Comparison of ENCODE assay signal across 32 cellular contexts in genomic region chr11:129063118-129063517, GRCh38.
"Had no signal": no experiment of that assay in that cellular context is flagged by ENCODE, and none has a peak within 500 bp of the region (broad histone marks: within the 10 kb centered on the region; RNA-seq: fewer than 3 reads in every experiment).

No MANE protein-coding gene starts in this region.

- DNase-seq: activated B cell treated with CpG ODN at 0.5 μM for 24 hours; activated CD4-positive, alpha-beta memory T cell treated with anti-CD3 and anti-CD28 coated beads for 36 hours; activated CD4-positive, alpha-beta T cell treated with anti-CD3 and anti-CD28 coated beads for 4 hours; activated CD4-positive, alpha-beta T cell treated with anti-CD3 and anti-CD28 coated beads, Interleukin-2, amount 10 ng/mL, durations not matched to agents 24 days and 14 days; activated CD4-positive, alpha-beta T cell treated with anti-CD3 and anti-CD28 coated beads, Interleukin-2, amount 50 U/mL, for 1 hour; activated CD4-positive, alpha-beta T cell treated with anti-CD3 and anti-CD28 coated beads, Interleukin-2, amount 50 U/mL, for 4 hours; activated CD4-positive, CD25-positive, alpha-beta regulatory T cell treated with anti-CD3 and anti-CD28 coated beads, Interleukin-2, amount 50 U/mL, for 72 hours; activated CD8-positive, alpha-beta memory T cell treated with anti-CD3 and anti-CD28 coated beads, Interleukin-2, amount 50 U/mL, for 4 hours; activated CD8-positive, alpha-beta T cell treated with anti-CD3 and anti-CD28 coated beads for 36 hours; activated effector memory CD4-positive, alpha-beta T cell treated with anti-CD3 and anti-CD28 coated beads, Interleukin-2, amount 50 U/mL, for 16 hours; activated gamma-delta T cell treated with Interleukin-2 at 50 U/mL for 16 hours; activated naive CD4-positive, alpha-beta T cell; activated naive CD4-positive, alpha-beta T cell treated with anti-CD3 and anti-CD28 coated beads for 36 hours; activated naive CD4-positive, alpha-beta T cell treated with anti-CD3 and anti-CD28 coated beads, Interleukin-2, amount 50 U/mL, for 16 hours; activated naive CD8-positive, alpha-beta T cell treated with anti-CD3 and anti-CD28 coated beads for 36 hours; activated T-cell treated with anti-CD3 and anti-CD28 coated beads for 4 hours; activated T-cell treated with anti-CD3 and anti-CD28 coated beads, Interleukin-2, amount 50 U/mL, for 1 hour; activated T-cell treated with anti-CD3 and anti-CD28 coated beads, Interleukin-2, amount 50 U/mL, for 4 hours; activated T-cell treated with anti-CD3 and anti-CD28 coated beads, Interleukin-2, amount 50 U/mL, for 72 hours; adrenal gland; amniotic stem cell; aorta; body of pancreas; brain microvascular endothelial cell; central memory CD4-positive, alpha-beta T cell; T-helper 17 cell; T-helper 9 cell had no signal

- H3K27ac ChIP-seq: adrenal gland, body of pancreas, brain microvascular endothelial cell, breast epithelium, VCaP had no signal

- H3K27me3 ChIP-seq: adrenal gland, body of pancreas, brain microvascular endothelial cell, breast epithelium had no signal

- H3K4me1 ChIP-seq: body of pancreas, breast epithelium had no signal

- H3K36me3 ChIP-seq: brain microvascular endothelial cell, breast epithelium had no signal

- ATAC-seq: activated CD8-positive, alpha-beta T cell treated with anti-CD3 and anti-CD28 coated beads for 36 hours; activated naive CD4-positive, alpha-beta T cell treated with anti-CD3 and anti-CD28 coated beads, Interleukin-2, amount 50 U/mL, for 72 hours; activated T-cell treated with anti-CD3 and anti-CD28 coated beads, Interleukin-2, amount 50 U/mL, for 4 hours; activated T-cell treated with anti-CD3 and anti-CD28 coated beads, Interleukin-2, amount 50 U/mL, for 72 hours; activated T-helper 17 cell treated with anti-CD3 and anti-CD28 coated beads, Interleukin-2, amount 50 U/mL, for 72 hours; body of pancreas; T-helper 17 cell had no signal

- H3K4me3 ChIP-seq: adrenal gland, body of pancreas, breast epithelium had no signal

- FAIRE-seq: astrocyte had no signal

- H3K9me3 ChIP-seq: adrenal gland, body of pancreas, breast epithelium had no signal
